Comparison of ENCODE assay signal across 11 cellular contexts in the genomic region with DNA sequence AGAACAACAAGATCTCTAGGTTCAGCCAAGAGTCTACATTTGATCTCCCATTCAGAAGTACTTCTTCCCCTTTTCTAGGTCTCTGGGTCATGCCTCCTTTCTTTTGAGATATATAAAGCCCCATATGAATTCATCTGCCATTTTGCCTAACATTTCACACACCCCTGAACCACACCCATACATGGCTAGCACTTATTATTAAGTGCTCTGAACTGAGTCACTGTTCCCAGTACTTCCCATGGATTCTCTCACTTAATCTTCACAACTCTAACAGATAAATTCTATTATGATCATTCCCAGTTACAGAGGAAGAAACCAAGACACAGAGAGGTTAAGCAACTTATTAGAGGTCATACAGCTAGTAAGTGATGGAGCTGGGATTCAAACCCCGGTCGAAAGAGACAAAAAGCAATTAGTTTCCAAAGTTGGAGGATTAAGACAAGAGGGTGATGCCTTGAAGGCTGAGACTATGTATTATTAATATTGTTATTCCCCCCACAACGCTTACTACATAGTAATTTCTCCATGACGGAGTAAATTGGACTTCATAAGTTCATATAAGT. TPM values are rescaled to one million over a fixed set of nuclear protein-coding genes. Genes with fewer than 3 reads are reported as not detected.
DNase-seq lines count a peak whose midpoint lies in the region; ATAC-seq, FAIRE-seq and TF ChIP-seq lines count a peak whose summit lies in the region.
"Had no signal": no experiment of that assay in that cellular context is flagged by ENCODE, and none has a peak within 500 bp of the region (broad histone marks: within the 10 kb centered on the region; RNA-seq: fewer than 3 reads in every experiment).

No MANE protein-coding gene starts in this region.

- H3K27ac ChIP-seq in cardiac muscle cell (peak overlapping the region; percentile 26), breast epithelium (peak overlapping the region; percentile 94 to 98), mucosa of rectum (ENCODE audit: low read depth in 2 of 2, low read length in 2 of 2) (peak overlapping the region; percentile 59 to 82), urinary bladder (ENCODE audit: low read depth) (peak overlapping the region; percentile 71)

- H3K9me3 ChIP-seq in cardiac muscle cell (ENCODE audit: low read depth) (no peaks in the 10 kb centered on the region), breast epithelium (no peaks in the 10 kb centered on the region), mucosa of rectum (ENCODE audit: control insufficient read depth in 2 of 2, low read length in 2 of 2) (no peaks in the 10 kb centered on the region)

- no peak for FAIRE-seq in urothelium cell line (lab: Jason Lieb, UNC)

- H3K27me3 ChIP-seq in cardiac muscle cell (no peaks in the 10 kb centered on the region), breast epithelium (no peaks in the 10 kb centered on the region), mucosa of rectum (ENCODE audit: control insufficient read depth in 2 of 2, insufficient read depth in 2 of 2, low read length in 2 of 2) (no peaks in the 10 kb centered on the region)

- H3K9ac ChIP-seq in mucosa of rectum (ENCODE audit: low read depth in 1 of 2, low read length in 2 of 2): no peak overlapping the region

- DNase-seq in cardiac muscle cell (ENCODE audit: low read depth in 1 of 2, low spot score in 1 of 2): no peak
- DNase-seq in left ventricle myocardium superior: no peak
- DNase-seq in breast epithelium (ENCODE audit: low spot score in 2 of 2): no peak
- no peak for DNase-seq in urothelium cell line (ENCODE audit: low spot score)
- DNase-seq in NCI-H82 (lab: John Stamatoyannopoulos, UW): no peak
- DNase-seq: activated T-cell treated with anti-CD3 and anti-CD28 coated beads, Interleukin-2, amount 50 U/mL, for 48 hours; NCI-H345 had no signal

- intact Hi-C loops in left ventricle myocardium superior (cut with micrococcal nuclease) (no loop called here), breast epithelium (cut with DNase I; ENCODE audit: low total_unique reads) (no loop called here)

- H3K4me1 ChIP-seq in cardiac muscle cell (ENCODE audit: low read depth) (no peaks in the 10 kb centered on the region), breast epithelium (peaks cover 27 to 57% of the 10 kb centered on the region in 2 donors), mucosa of rectum (ENCODE audit: control insufficient read depth in 2 of 2, insufficient read depth in 2 of 2, low read length in 2 of 2) (peaks cover 22 to 34% of the 10 kb centered on the region in 2 donors), urinary bladder (ENCODE audit: insufficient read depth) (peaks cover 2% of the 10 kb centered on the region)

- TF ChIP-seq POLR2A in breast epithelium (IDR thresholded peaks at IDR 0.05): no peak

- no peaks in the 10 kb centered on the region for H3K36me3 ChIP-seq in cardiac muscle cell
- H3K36me3 ChIP-seq in breast epithelium: no peaks in the 10 kb centered on the region
- H3K36me3 ChIP-seq in mucosa of rectum (ENCODE audit: control insufficient read depth in 2 of 2, insufficient read depth in 2 of 2, low read length in 2 of 2): no peaks in the 10 kb centered on the region
- H3K36me3 ChIP-seq in urinary bladder (ENCODE audit: insufficient read depth): no peaks in the 10 kb centered on the region

- 85% methylated on average over 4 of the region's 4 CpGs for WGBS in urinary bladder

- H3K4me3 ChIP-seq in cardiac muscle cell (no peak overlapping the region), breast epithelium (no peak overlapping the region), mucosa of rectum (ENCODE audit: low read length in 2 of 2) (no peak overlapping the region), urinary bladder (ENCODE audit: low read depth, low read length) (no peak overlapping the region)

- no peak for ATAC-seq in left ventricle myocardium superior
- ATAC-seq in GM18868 (IDR thresholded peaks at IDR 0.05; ENCODE audit: unreplicated experiment): no peak

- no peak for TF ChIP-seq CTCF in cardiac muscle cell (IDR thresholded peaks at IDR 0.05; ENCODE audit: low read depth, low read length)
- no peak for TF ChIP-seq CTCF in breast epithelium (IDR thresholded peaks at IDR 0.05)

RNA-seq across cellular contexts. Expression of a gene that starts 17.2 kb away (rescaled TPM):
- total RNA-seq in cardiac muscle cell (18.1 and 22.4 TPM in 2 replicates), left ventricle myocardium superior (21.0 TPM), breast epithelium (100 to 1,000 TPM; 118 to 131 (median 130) TPM), urinary bladder (99.1 TPM)
- polyA plus RNA-seq in cardiac muscle cell (9.6 and 13.4 TPM in 2 replicates), urinary bladder (61.3 TPM)
- polyA plus RNA-seq: IgD-negative memory B cell had no signal

RNA-seq across cellular contexts. Expression of a gene that starts 31.5 kb away (rescaled TPM):
- total RNA-seq in cardiac muscle cell (2.8 and 23.8 TPM in 2 replicates), left ventricle myocardium superior (0.40 TPM), breast epithelium (1 to 10 TPM in 1 of 3 donors, under 1 TPM in 2; 0.33 to 2.1 (median 0.73) TPM), urinary bladder (23.6 TPM)
- polyA plus RNA-seq in cardiac muscle cell (3.1 and 25.9 TPM in 2 replicates), urinary bladder (0.48 TPM)

Comparison
In these comparisons a context has a peak if more than half of its experiments do, and no peak if none do; other contexts are left out.
1. H3K27ac ChIP-seq: peak in every context shown above with its lines; median percentile 96 in breast epithelium; 71 in urinary bladder; 70 in mucosa of rectum; 26 in cardiac muscle cell.